8 cellular contexts compared by ENCODE assay signal in the genomic region with DNA sequence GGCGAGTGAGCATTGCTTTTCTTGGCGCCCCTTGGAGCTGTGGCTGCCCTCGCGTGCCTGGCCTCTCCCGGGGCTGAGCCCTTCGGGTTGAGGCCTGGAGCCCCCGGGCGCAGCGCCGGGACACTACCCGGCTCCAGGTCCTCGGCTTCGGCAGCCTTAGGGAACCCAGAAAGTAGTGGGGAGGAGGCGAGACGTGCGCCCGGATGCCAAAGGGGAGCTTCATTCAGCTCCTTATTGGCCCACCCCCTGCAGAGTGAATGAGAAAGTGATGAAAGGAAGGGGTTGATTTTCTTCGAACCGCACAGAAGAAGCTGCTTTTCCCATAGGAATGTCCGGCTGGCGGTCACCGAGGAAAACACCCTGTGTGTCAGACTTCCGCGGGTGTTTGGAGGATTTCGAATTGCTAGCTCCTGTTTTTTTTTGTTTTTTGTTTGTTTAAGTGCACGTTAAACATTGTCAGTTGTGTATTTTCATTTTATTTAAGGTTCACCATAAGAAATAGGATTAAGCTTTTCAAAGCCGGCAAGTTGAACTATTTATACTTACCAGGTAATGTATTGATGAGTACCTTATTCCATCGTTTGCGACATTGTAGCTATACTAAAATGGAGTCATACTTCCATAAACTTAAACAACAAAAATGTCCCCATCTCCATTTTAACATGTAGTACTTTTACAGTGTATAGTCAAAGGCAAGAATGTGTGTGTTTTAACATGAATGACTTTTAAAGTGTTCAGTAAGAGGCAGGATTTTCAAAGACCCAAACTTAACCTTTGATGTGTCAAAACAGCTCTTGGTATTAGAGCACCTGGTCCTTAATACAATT. TPM values are rescaled to one million over a fixed set of nuclear protein-coding genes. Genes with fewer than 3 reads are reported as not detected.
DNase-seq lines count a peak whose midpoint lies in the region; ATAC-seq and TF ChIP-seq lines count a peak whose summit lies in the region.

No MANE protein-coding gene starts in this region.

- H3K36me3 ChIP-seq in KMS-11 (ENCODE audit: insufficient read depth) (peaks cover 24% of the 10 kb centered on the region; the same call in 1 of the 2 replicates), esophagus squamous epithelium (peaks cover 13 to 28% (median 19%) of the 10 kb centered on the region in 3 donors), tibial artery (peaks cover 24 to 26% (median 25%) of the 10 kb centered on the region in 3 donors)

- peak overlapping the region; percentile 92 for H3K4me2 ChIP-seq in KMS-11

- H3K4me3 ChIP-seq in KMS-11 (IDR thresholded peaks at IDR 0.05; ENCODE audit: insufficient read depth, low read depth, low read length), result no peak overlapping the region
- H3K4me3 ChIP-seq in esophagus squamous epithelium, result peak overlapping the region; percentile 86 to 95 (median 94)
- H3K4me3 ChIP-seq in tibial artery, result peak overlapping the region; percentile 93 to 98

- peak overlapping the region; percentile 98 for H3K27ac Mint-ChIP-seq in activated CD4-positive, alpha-beta memory T cell treated with anti-CD3 and anti-CD28 coated beads, Interleukin-2, amount 10 ng/mL, durations not matched to agents 7 days and 5 days
- peak overlapping the region; percentile 96 to 100 (median 99) for H3K27ac Mint-ChIP-seq in naive thymus-derived CD8-positive, alpha-beta T cell

- H3K4me3 Mint-ChIP-seq in activated CD4-positive, alpha-beta memory T cell treated with anti-CD3 and anti-CD28 coated beads, Interleukin-2, amount 10 ng/mL, durations not matched to agents 7 days and 5 days, result peak overlapping the region; percentile 94
- H3K4me3 Mint-ChIP-seq in naive thymus-derived CD8-positive, alpha-beta T cell, result peak overlapping the region; percentile 94 to 99 (median 97)

- peak; percentile 24 for ATAC-seq in GM21737 (IDR thresholded peaks at IDR 0.05; ENCODE audit: unreplicated experiment)
- ATAC-seq in naive thymus-derived CD8-positive, alpha-beta T cell, result peak; percentile 11 to 19

- H3K4me1 Mint-ChIP-seq in activated CD4-positive, alpha-beta memory T cell treated with anti-CD3 and anti-CD28 coated beads, Interleukin-2, amount 10 ng/mL, durations not matched to agents 7 days and 5 days, result peaks cover 44% of the 10 kb centered on the region
- peaks cover 17 to 44% (median 36%) of the 10 kb centered on the region in 4 donors for H3K4me1 Mint-ChIP-seq in naive thymus-derived CD8-positive, alpha-beta T cell

- H3K4me1 ChIP-seq in KMS-11 (ENCODE audit: low read depth, poor library complexity, severe bottlenecking) (peaks cover 27% of the 10 kb centered on the region), esophagus squamous epithelium (peaks cover 12 to 36% (median 26%) of the 10 kb centered on the region in 3 donors), tibial artery (peaks cover 0 to 35% (median 26%) of the 10 kb centered on the region in 4 donors)

- DNase-seq in NCI-H2029 (lab: John Stamatoyannopoulos, UW) (peak; percentile 29), NCI-H2029 treated with DMSO at 0.1 percent for 48 hours (lab: John Stamatoyannopoulos, UW) (no peak), esophagus squamous epithelium (lab: John Stamatoyannopoulos, UW) (no peak), tibial artery (peak in 1 of 2 donors; percentile 30)
- peak; percentile 52 for DNase-seq in activated CD4-positive, alpha-beta memory T cell treated with anti-CD3 and anti-CD28 coated beads, Interleukin-2, amount 10 ng/mL, durations not matched to agents 7 days and 5 days
- DNase-seq in naive thymus-derived CD8-positive, alpha-beta T cell, result peak in 4 of 10 donors; percentile 26 to 52 (median 32)

- H3K9ac ChIP-seq in KMS-11, result peak overlapping the region; percentile 99

- no peaks in the 10 kb centered on the region for H3K27me3 ChIP-seq in KMS-11 (ENCODE audit: insufficient read depth, low read depth)
- no peaks in the 10 kb centered on the region for H3K27me3 ChIP-seq in esophagus squamous epithelium
- no peaks in the 10 kb centered on the region for H3K27me3 ChIP-seq in tibial artery

- H2AFZ ChIP-seq in KMS-11 (ENCODE audit: low read depth), result peak overlapping the region; percentile 95

- no peak for TF ChIP-seq POLR2A in esophagus squamous epithelium (IDR thresholded peaks at IDR 0.05)

- no peak for TF ChIP-seq CTCF in KMS-11 (conservative IDR thresholded peaks at IDR 0.05; ENCODE audit: low read depth, low read length)
- TF ChIP-seq CTCF in esophagus squamous epithelium (IDR thresholded peaks at IDR 0.05), result no peak
- no peak for TF ChIP-seq CTCF in tibial artery (IDR thresholded peaks at IDR 0.05)

- H3K27ac ChIP-seq in KMS-11 (peak overlapping the region; percentile 97), esophagus squamous epithelium (peak overlapping the region; percentile 97 to 99 (median 99)), tibial artery (peak overlapping the region; percentile 100)

- H3K27me3 Mint-ChIP-seq in activated CD4-positive, alpha-beta memory T cell treated with anti-CD3 and anti-CD28 coated beads, Interleukin-2, amount 10 ng/mL, durations not matched to agents 7 days and 5 days, result peaks cover 2% of the 10 kb centered on the region
- H3K27me3 Mint-ChIP-seq in naive thymus-derived CD8-positive, alpha-beta T cell, result no peaks in the 10 kb centered on the region

- peaks cover 3% of the 10 kb centered on the region; the same call in 1 of the 2 replicates for H4K20me1 ChIP-seq in KMS-11 (ENCODE audit: insufficient read depth)

- H3K79me2 ChIP-seq in KMS-11 (ENCODE audit: insufficient read depth, low read depth), result peaks cover 37% of the 10 kb centered on the region

- intact Hi-C loops in esophagus squamous epithelium (cut with DNase I) (loop anchor here (5.0 kb wide), 1 partner anchor 118 kb away; no protein-coding TSS in a partner anchor), tibial artery (cut with DNase I; ENCODE audit: low total_unique reads) (loop anchor here (2.0 to 5.0 kb wide), 2 partner anchors 48 to 121 kb away; a partner anchor contains a TSS)

- 3 to 7% methylated on average over 12 to 21 of the region's 29 CpGs for WGBS in esophagus squamous epithelium, 2 donors

- POLR2A ChIA-PET in activated CD4-positive, alpha-beta memory T cell treated with anti-CD3 and anti-CD28 coated beads, Interleukin-2, amount 10 ng/mL, durations not matched to agents 7 days and 5 days (lab: Charles Lee), result interaction anchor here (0.6 to 10.3 kb wide), 41 partner anchors 9 to 1846 kb away, joined by 3 to 379 read pairs (median 6); a partner anchor contains a TSS
- POLR2A ChIA-PET in naive thymus-derived CD8-positive, alpha-beta T cell (lab: Charles Lee), result interaction anchor here (0.6 to 9.6 kb wide), 37 partner anchors 9 to 1349 kb away, joined by 3 to 430 read pairs (median 9); a partner anchor contains a TSS

- CTCF ChIA-PET in activated CD4-positive, alpha-beta memory T cell treated with anti-CD3 and anti-CD28 coated beads, Interleukin-2, amount 10 ng/mL, durations not matched to agents 7 days and 5 days (lab: Charles Lee), result interaction anchor here (0.8 to 6.7 kb wide), 16 partner anchors 8 to 1198 kb away, joined by 3 to 57 read pairs (median 4); a partner anchor contains a TSS

- H3K9me3 ChIP-seq in esophagus squamous epithelium (no peaks in the 10 kb centered on the region), tibial artery (no peaks in the 10 kb centered on the region)

- no peaks in the 10 kb centered on the region for H3K9me3 Mint-ChIP-seq in activated CD4-positive, alpha-beta memory T cell treated with anti-CD3 and anti-CD28 coated beads, Interleukin-2, amount 10 ng/mL, durations not matched to agents 7 days and 5 days
- H3K9me3 Mint-ChIP-seq in naive thymus-derived CD8-positive, alpha-beta T cell, result no peaks in the 10 kb centered on the region

- H3K36me3 Mint-ChIP-seq in activated CD4-positive, alpha-beta memory T cell treated with anti-CD3 and anti-CD28 coated beads, Interleukin-2, amount 10 ng/mL, durations not matched to agents 7 days and 5 days (ENCODE audit: low read depth), result peaks cover 37% of the 10 kb centered on the region
- H3K36me3 Mint-ChIP-seq in naive thymus-derived CD8-positive, alpha-beta T cell, result peaks cover 2 to 34% (median 27%) of the 10 kb centered on the region in 3 donors

RNA-seq across cellular contexts. Expression of a gene that starts 0.9 kb away (rescaled TPM):
- total RNA-seq in activated CD4-positive, alpha-beta memory T cell treated with anti-CD3 and anti-CD28 coated beads, Interleukin-2, amount 10 ng/mL, durations not matched to agents 7 days and 5 days, result 100 to 1,000 TPM; 548 to 594 TPM
- total RNA-seq in esophagus squamous epithelium, result 100 to 1,000 TPM; 476 to 665 (median 547) TPM
- 100 to 1,000 TPM; 631 to 638 TPM for total RNA-seq in naive thymus-derived CD8-positive, alpha-beta T cell
- 100 to 1,000 TPM; 315 to 425 (median 340) TPM for polyA plus RNA-seq in naive thymus-derived CD8-positive, alpha-beta T cell

RNA-seq across cellular contexts. Expression of a gene that starts 48.3 kb away (rescaled TPM):
- total RNA-seq in activated CD4-positive, alpha-beta memory T cell treated with anti-CD3 and anti-CD28 coated beads, Interleukin-2, amount 10 ng/mL, durations not matched to agents 7 days and 5 days, result 10 to 100 TPM; 44.2 to 45.6 TPM
- 10 to 100 TPM; 13.4 to 39.5 (median 25.0) TPM for total RNA-seq in esophagus squamous epithelium
- 100 to 1,000 TPM; 173 to 175 TPM for total RNA-seq in naive thymus-derived CD8-positive, alpha-beta T cell
- polyA plus RNA-seq in naive thymus-derived CD8-positive, alpha-beta T cell, result 10 to 100 TPM; 14.6 to 18.6 (median 17.0) TPM

RNA-seq across cellular contexts. Expression of a gene that starts 58.5 kb away (rescaled TPM):
- total RNA-seq in activated CD4-positive, alpha-beta memory T cell treated with anti-CD3 and anti-CD28 coated beads, Interleukin-2, amount 10 ng/mL, durations not matched to agents 7 days and 5 days, result 10 to 100 TPM; 48.4 to 54.5 TPM
- 10 to 100 TPM; 21.4 to 34.4 (median 27.0) TPM for total RNA-seq in esophagus squamous epithelium
- 10 to 100 TPM; 58.2 to 66.4 TPM for total RNA-seq in naive thymus-derived CD8-positive, alpha-beta T cell
- polyA plus RNA-seq in naive thymus-derived CD8-positive, alpha-beta T cell, result 10 to 100 TPM; 53.2 to 66.8 (median 53.7) TPM

Comparison
In these comparisons a context has a peak if more than half of its experiments do, and no peak if none do; other contexts are left out.
1. DNase-seq: peak in NCI-H2029 (single experiment) and activated CD4-positive, alpha-beta memory T cell treated with anti-CD3 and anti-CD28 coated beads, Interleukin-2, amount 10 ng/mL, durations not matched to agents 7 days and 5 days (single experiment); none in NCI-H2029 treated with DMSO at 0.1 percent for 48 hours (single experiment) and esophagus squamous epithelium (single experiment).
2. Peak in every context shown above with its lines, with median percentiles within 50 percentile points of each other: H3K27ac ChIP-seq.